Comparison of ENCODE assay signal across 2 cellular contexts in genomic region chr11:65419773-65420481, GRCh38.
TF ChIP-seq lines count a peak whose summit lies in the region.

No MANE protein-coding gene starts in this region.

TF ChIP-seq in SK-N-SH treated with all-trans-retinoic acid at 6 μM for 48 hours, 23 proteins besides CTCF, POLR2A, EP300 and RAD21 (continued from another document):
- TF ChIP-seq POU6F1 (CRISPR knock-in tag; IDR thresholded peaks at IDR 0.05; ENCODE audit: borderline replicate concordance, low read depth) (no peak), ZC3H10 (CRISPR knock-in tag; IDR thresholded peaks at IDR 0.05) (0 out of 2 replicates have a peak, but pooled peaks have one; percentile 9), BACH2 (CRISPR knock-in tag; IDR thresholded peaks at IDR 0.05; ENCODE audit: borderline replicate concordance) (no peak)

TF ChIP-seq in GM12878, 131 proteins besides CTCF, POLR2A, EP300 and RAD21 (continued from another document):
- TF ChIP-seq POU2F2 (IDR thresholded peaks at IDR 0.05; ENCODE audit: borderline replicate concordance, low read depth, low read length) (peak; percentile 7; the same call in 1 of the 3 replicates), CHD1 (IDR thresholded peaks at IDR 0.05; ENCODE audit: low read depth, low read length) (0 out of 2 replicates have a peak, but pooled peaks have one; percentile 11), BACH1 (IDR thresholded peaks at IDR 0.05; ENCODE audit: borderline replicate concordance) (peak; percentile 73), NFIC (IDR thresholded peaks at IDR 0.05; ENCODE audit: low read depth, low read length) (no peak), CREB1 (IDR thresholded peaks at IDR 0.05; ENCODE audit: low read depth) (no peak), ZNF384 (IDR thresholded peaks at IDR 0.05; ENCODE audit: borderline replicate concordance, low read depth, low read length) (peak; percentile 37; the same call in 1 of the 2 replicates), TCF12 (IDR thresholded peaks at IDR 0.05; ENCODE audit: low read depth, low read length) (peak; percentile 34; the same call in 1 of the 2 replicates), KDM1A (IDR thresholded peaks at IDR 0.05; ENCODE audit: borderline replicate concordance) (no peak), POLR2AphosphoS2 (IDR thresholded peaks at IDR 0.05; ENCODE audit: low read depth, low read length) (0 out of 2 replicates have a peak, but pooled peaks have one; percentile 69), NBN (IDR thresholded peaks at IDR 0.05) (peak; percentile 69), BRCA1 (IDR thresholded peaks at IDR 0.05; ENCODE audit: low read depth, low read length) (no peak), TCF3 (IDR thresholded peaks at IDR 0.05; ENCODE audit: borderline replicate concordance, insufficient read depth, low read depth, low read length) (peak; percentile 20; the same call in 1 of the 2 replicates), MLLT1 (IDR thresholded peaks at IDR 0.05) (peak; percentile 91), RELB (IDR thresholded peaks at IDR 0.05; ENCODE audit: low read depth) (peak; percentile 70; the same call in 1 of the 2 replicates), EED (IDR thresholded peaks at IDR 0.05; ENCODE audit: low read depth) (peak; percentile 41), HCFC1 (IDR thresholded peaks at IDR 0.05; ENCODE audit: low read length) (no peak), EGR1 (IDR thresholded peaks at IDR 0.05; ENCODE audit: borderline replicate concordance in 1 of 2, low read depth in 2 of 2, low read length in 2 of 2) (peak in 1 of 2 experiments; percentile 42; a peak in 1 of 3 replicates), ZNF687 (IDR thresholded peaks at IDR 0.05) (peak; percentile 83), SMAD1 (IDR thresholded peaks at IDR 0.05; ENCODE audit: low read depth, partially characterized antibody) (peak; percentile 68), ZNF274 (IDR thresholded peaks at IDR 0.05; ENCODE audit: insufficient read depth, insufficient read length) (no peak), HDGF (IDR thresholded peaks at IDR 0.05) (peak; percentile 64; the same call in 1 of the 2 replicates), IKZF1 (conservative IDR thresholded peaks at IDR 0.05) (peak; percentile 45), ZNF207 (IDR thresholded peaks at IDR 0.05; ENCODE audit: borderline replicate concordance) (peak; percentile 67; the same call in 1 of the 2 replicates), PKNOX1 (IDR thresholded peaks at IDR 0.05) (0 out of 2 replicates have a peak, but pooled peaks have one; percentile 10), CEBPB (IDR thresholded peaks at IDR 0.05; ENCODE audit: borderline replicate concordance in 1 of 2, low read depth in 2 of 2, low read length in 2 of 2) (no peak), SP1 (IDR thresholded peaks at IDR 0.05; ENCODE audit: low read depth, low read length) (no peak)
